31 cellular contexts compared by ENCODE assay signal in genomic region chr16:76816475-76816874, GRCh38.
"Had no signal": no experiment of that assay in that cellular context is flagged by ENCODE, and none has a peak within 500 bp of the region (broad histone marks: within the 10 kb centered on the region; RNA-seq: fewer than 3 reads in every experiment).

No MANE protein-coding gene starts in this region.

- H3K27ac ChIP-seq: hepatocyte, pancreas, prostate gland, skin epidermis, upper lobe of left lung, vagina had no signal

- H3K4me1 Mint-ChIP-seq: activated CD4-positive, alpha-beta T cell treated with anti-CD3 and anti-CD28 coated beads, Interleukin-2, amount 10 ng/mL, durations not matched to agents 24 days and 14 days; activated naive CD8-positive, alpha-beta T cell treated with anti-CD3 and anti-CD28 coated beads, Interleukin-2, amount 50 U/mL, for 24 hours; activated T-helper 17 cell treated with anti-CD3 and anti-CD28 coated beads, Interleukin-2, amount 50 U/mL, for 72 hours; central memory CD8-positive, alpha-beta T cell; naive thymus-derived CD8-positive, alpha-beta T cell; neural crest cell; T-helper 17 cell had no signal

- H3K4me2 ChIP-seq: hepatocyte had no signal

- H3K4me3 Mint-ChIP-seq: activated CD4-positive, alpha-beta memory T cell treated with anti-CD3 and anti-CD28 coated beads for 36 hours; activated CD4-positive, alpha-beta T cell treated with anti-CD3 and anti-CD28 coated beads, Interleukin-2, amount 10 ng/mL, durations not matched to agents 24 days and 14 days; activated naive CD8-positive, alpha-beta T cell treated with anti-CD3 and anti-CD28 coated beads, Interleukin-2, amount 50 U/mL, for 24 hours; activated T-cell treated with anti-CD3 and anti-CD28 coated beads, Interleukin-2, amount 50 U/mL, for 4 hours; activated T-helper 17 cell treated with anti-CD3 and anti-CD28 coated beads, Interleukin-2, amount 50 U/mL, for 72 hours; central memory CD8-positive, alpha-beta T cell; naive thymus-derived CD8-positive, alpha-beta T cell; neural crest cell; stimulated activated naive CD8-positive, alpha-beta T cell treated with anti-CD3 and anti-CD28 coated beads, Interleukin-15, Interleukin-2, amounts not matched to agents 100 ng/mL and 50 ng/mL, for 24 hours; T-helper 17 cell had no signal

- H3K79me2 ChIP-seq: hepatocyte had no signal

- H3K4me1 ChIP-seq: pancreas, prostate gland, upper lobe of left lung, vagina had no signal

- H3K36me3 Mint-ChIP-seq: activated CD4-positive, alpha-beta memory T cell treated with anti-CD3 and anti-CD28 coated beads for 36 hours had no signal

- H3K4me3 ChIP-seq: hepatocyte, pancreas, prostate gland, skin epidermis, upper lobe of left lung, vagina had no signal

- H3K9me3 Mint-ChIP-seq: neural crest cell; stimulated activated naive CD8-positive, alpha-beta T cell treated with anti-CD3 and anti-CD28 coated beads, Interleukin-15, Interleukin-2, amounts not matched to agents 100 ng/mL and 50 ng/mL, for 24 hours had no signal

- DNase-seq: activated CD4-positive, alpha-beta memory T cell treated with anti-CD3 and anti-CD28 coated beads for 36 hours; activated CD4-positive, alpha-beta T cell treated with anti-CD3 and anti-CD28 coated beads, Interleukin-2, amount 10 ng/mL, durations not matched to agents 24 days and 14 days; activated CD4-positive, CD25-positive, alpha-beta regulatory T cell treated with anti-CD3 and anti-CD28 coated beads, Interleukin-2, amount 50 U/mL, for 72 hours; activated CD8-positive, alpha-beta memory T cell treated with anti-CD3 and anti-CD28 coated beads, Interleukin-2, amount 50 U/mL, for 48 hours; activated gamma-delta T cell treated with Interleukin-2 at 50 U/mL for 16 hours; activated naive CD4-positive, alpha-beta T cell treated with anti-CD3 and anti-CD28 coated beads, Interleukin-2, amount 50 U/mL, for 16 hours; activated naive CD8-positive, alpha-beta T cell treated with anti-CD3 and anti-CD28 coated beads, Interleukin-2, amount 50 U/mL, for 24 hours; activated T-cell treated with anti-CD3 and anti-CD28 coated beads, Interleukin-2, amount 50 U/mL, for 4 hours; amygdala; dermis blood vessel endothelial cell; effector CD4-positive, alpha-beta T cell; islet precursor cell; left colon; naive thymus-derived CD8-positive, alpha-beta T cell; nucleus accumbens; pancreas; retina; stimulated activated CD4-positive, alpha-beta T cell treated with anti-CD3 and anti-CD28 coated beads, Interleukin-12 subunit alpha, Interleukin-12 subunit beta, amount 100 ng/mL, for 4 hours; stimulated activated CD4-positive, alpha-beta T cell treated with anti-CD3 and anti-CD28 coated beads, Interleukin-4, amount 100 ng/mL, for 1 hour; T-helper 17 cell; T1000; upper lobe of left lung had no signal

- H3K27ac Mint-ChIP-seq: activated CD4-positive, alpha-beta memory T cell treated with anti-CD3 and anti-CD28 coated beads for 36 hours; activated CD4-positive, alpha-beta T cell treated with anti-CD3 and anti-CD28 coated beads, Interleukin-2, amount 10 ng/mL, durations not matched to agents 24 days and 14 days; activated naive CD8-positive, alpha-beta T cell treated with anti-CD3 and anti-CD28 coated beads, Interleukin-2, amount 50 U/mL, for 24 hours; activated T-helper 17 cell treated with anti-CD3 and anti-CD28 coated beads, Interleukin-2, amount 50 U/mL, for 72 hours; naive thymus-derived CD8-positive, alpha-beta T cell; stimulated activated naive CD8-positive, alpha-beta T cell treated with anti-CD3 and anti-CD28 coated beads, Interleukin-15, Interleukin-2, amounts not matched to agents 100 ng/mL and 50 ng/mL, for 24 hours; T-helper 17 cell had no signal

- H2AFZ ChIP-seq: hepatocyte had no signal

- H3K27me3 Mint-ChIP-seq: activated CD4-positive, alpha-beta memory T cell treated with anti-CD3 and anti-CD28 coated beads for 36 hours; activated CD4-positive, alpha-beta T cell treated with anti-CD3 and anti-CD28 coated beads, Interleukin-2, amount 10 ng/mL, durations not matched to agents 24 days and 14 days; activated naive CD8-positive, alpha-beta T cell treated with anti-CD3 and anti-CD28 coated beads, Interleukin-2, amount 50 U/mL, for 24 hours; activated T-helper 17 cell treated with anti-CD3 and anti-CD28 coated beads, Interleukin-2, amount 50 U/mL, for 72 hours; central memory CD8-positive, alpha-beta T cell; stimulated activated naive CD8-positive, alpha-beta T cell treated with anti-CD3 and anti-CD28 coated beads, Interleukin-15, Interleukin-2, amounts not matched to agents 100 ng/mL and 50 ng/mL, for 24 hours; T-helper 17 cell had no signal

- H3K9me3 ChIP-seq: pancreas, prostate gland, upper lobe of left lung, vagina had no signal

- H3K36me3 ChIP-seq: pancreas, prostate gland, upper lobe of left lung, vagina had no signal

- H3K27me3 ChIP-seq: hepatocyte, pancreas, upper lobe of left lung, vagina had no signal

- ATAC-seq: activated naive CD8-positive, alpha-beta T cell treated with anti-CD3 and anti-CD28 coated beads, Interleukin-2, amount 50 U/mL, for 24 hours; activated T-cell treated with anti-CD3 and anti-CD28 coated beads, Interleukin-2, amount 50 U/mL, for 4 hours; activated T-helper 17 cell treated with anti-CD3 and anti-CD28 coated beads, Interleukin-2, amount 50 U/mL, for 72 hours; left colon; naive thymus-derived CD8-positive, alpha-beta T cell; pancreas; sciatic nerve; T-helper 17 cell had no signal
